In the genomic region with DNA sequence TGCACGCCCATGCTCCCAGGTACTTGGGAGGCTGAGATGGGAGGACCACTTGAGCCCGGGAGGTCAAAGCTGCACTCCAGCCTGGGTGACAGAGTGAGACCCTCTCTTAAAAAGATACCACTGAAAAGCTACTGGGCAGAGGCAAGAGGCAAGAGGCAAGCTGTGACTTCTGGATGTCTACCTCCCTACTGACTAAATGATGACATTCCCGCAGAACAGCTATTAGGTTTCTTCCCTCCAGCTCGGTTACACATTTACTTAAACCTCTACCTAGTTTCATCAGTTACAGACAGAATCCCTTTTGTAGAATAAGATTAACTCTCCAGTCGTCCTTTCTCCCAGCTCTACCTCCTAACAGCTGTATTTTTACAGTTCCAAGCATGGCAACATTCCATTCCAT, we compare ENCODE assay signal across 1 cellular context.
TF ChIP-seq lines count a peak whose summit lies in the region.

No MANE protein-coding gene starts in this region.

TF ChIP-seq in IMR-90, 13 proteins besides CTCF, POLR2A, EP300 and RAD21:
- TF ChIP-seq CEBPB (IDR thresholded peaks at IDR 0.05; ENCODE audit: low read depth, low read length) (no peak), NFE2L2 (IDR thresholded peaks at IDR 0.05; ENCODE audit: low read depth, low read length) (no peak), MXI1 (IDR thresholded peaks at IDR 0.05; ENCODE audit: borderline replicate concordance, low read depth, low read length) (no peak), RCOR1 (IDR thresholded peaks at IDR 0.05; ENCODE audit: insufficient replicate concordance, low read length) (no peak), MAZ (IDR thresholded peaks at IDR 0.05; ENCODE audit: borderline replicate concordance, low read depth, low read length) (no peak)
